Comparison of ENCODE assay signal across 20 cellular contexts in genomic region chr6:44660561-44661220, GRCh38.
A peak's percentile ranks its signal among the peaks of the same experiment; 100 is the strongest.
DNase-seq lines count a peak whose midpoint lies in the region; ATAC-seq and TF ChIP-seq lines count a peak whose summit lies in the region.
"Had no signal": no experiment of that assay in that cellular context is flagged by ENCODE, and none has a peak within 500 bp of the region (broad histone marks: within the 10 kb centered on the region; RNA-seq: fewer than 3 reads in every experiment).

No MANE protein-coding gene starts in this region.

- H4K8ac ChIP-seq in mesenchymal stem cell (ENCODE audit: low read length) = no peak overlapping the region

- H3K79me1 ChIP-seq in mesenchymal stem cell (replicated peaks; ENCODE audit: low read length, poor library complexity, severe bottlenecking) = no peaks in the 10 kb centered on the region

- H3K27ac ChIP-seq in breast epithelium = peak overlapping the region; percentile 52
- H3K27ac ChIP-seq in mesenchymal stem cell (ENCODE audit: low read length, poor library complexity, severe bottlenecking) = peak overlapping the region; percentile 88
- no peak overlapping the region for H3K27ac ChIP-seq in PC-3 (ENCODE audit: low read length)
- H3K27ac ChIP-seq in testis = no peak overlapping the region
- H3K27ac ChIP-seq: RWPE1, upper lobe of right lung had no signal

- H2BK12ac ChIP-seq in mesenchymal stem cell (ENCODE audit: low read length in 2 of 2) = no peak overlapping the region

- no peak overlapping the region for H3K14ac ChIP-seq in mesenchymal stem cell (ENCODE audit: low read length in 2 of 2)

- peaks cover 20% of the 10 kb centered on the region for H3K4me1 Mint-ChIP-seq in MCF 10A (ENCODE audit: insufficient read depth, unreplicated experiment)
- peaks cover 72% of the 10 kb centered on the region for H3K4me1 Mint-ChIP-seq in chondrocyte (ENCODE audit: low read depth)
- H3K4me1 Mint-ChIP-seq in type B pancreatic cell (ENCODE audit: unreplicated experiment) = peaks cover 56% of the 10 kb centered on the region
- H3K4me1 Mint-ChIP-seq: IgD-negative memory B cell, memory B cell had no signal

- DNase-seq in breast epithelium (ENCODE audit: low spot score in 2 of 2) (no peak), MCF 10A (ENCODE audit: unreplicated experiment) (no peak), chondrocyte (ENCODE audit: low spot score) (no peak), mesenchymal stem cell (no peak), type B pancreatic cell (ENCODE audit: extremely low spot score, unreplicated experiment) (no peak), PC-3 (no peak), testis (no peak), KBM-7 (no peak)
- DNase-seq: 8988T; activated CD4-positive, alpha-beta T cell treated with anti-CD3 and anti-CD28 coated beads for 36 hours; activated naive CD4-positive, alpha-beta T cell treated with anti-CD3 and anti-CD28 coated beads, Interleukin-2, amount 50 U/mL, for 16 hours; CD8-positive, alpha-beta T cell; H7; NCI-H1048; nucleus accumbens; stimulated activated CD4-positive, alpha-beta T cell treated with anti-CD3 and anti-CD28 coated beads, Interleukin-4, amount 100 ng/mL, for 4 hours had no signal

- TF ChIP-seq POLR2A in breast epithelium (IDR thresholded peaks at IDR 0.05) (no peak), testis (IDR thresholded peaks at IDR 0.05) (no peak)

- BruUV-seq in MCF 10A (replicated peaks; lab: Mats Ljungman, UMichigan) (no TSS peak), PC-3 (replicated peaks; lab: Mats Ljungman, UMichigan) (no TSS peak)

- H3K27me3 Mint-ChIP-seq in MCF 10A (ENCODE audit: insufficient read depth, unreplicated experiment) (no peaks in the 10 kb centered on the region), chondrocyte (ENCODE audit: low read depth) (no peaks in the 10 kb centered on the region), type B pancreatic cell (peaks cover 3% of the 10 kb centered on the region)
- H3K27me3 Mint-ChIP-seq: activated CD4-positive, alpha-beta T cell treated with anti-CD3 and anti-CD28 coated beads for 36 hours; IgD-negative memory B cell had no signal

- H3K9me3 Mint-ChIP-seq in MCF 10A (ENCODE audit: unreplicated experiment) = no peaks in the 10 kb centered on the region
- H3K9me3 Mint-ChIP-seq in chondrocyte (ENCODE audit: low read depth) = no peaks in the 10 kb centered on the region
- H3K9me3 Mint-ChIP-seq in type B pancreatic cell = no peaks in the 10 kb centered on the region

- no peak for TF ChIP-seq CTCF in breast epithelium (IDR thresholded peaks at IDR 0.05)
- TF ChIP-seq CTCF in MCF 10A (IDR thresholded peaks at IDR 0.05; ENCODE audit: unreplicated experiment) = no peak
- TF ChIP-seq CTCF in chondrocyte (IDR thresholded peaks at IDR 0.05) = no peak
- TF ChIP-seq CTCF in type B pancreatic cell (conservative IDR thresholded peaks at IDR 0.05) = no peak
- no peak for TF ChIP-seq CTCF in PC-3 (conservative IDR thresholded peaks at IDR 0.05; ENCODE audit: low read depth, low read length)
- TF ChIP-seq CTCF in testis (IDR thresholded peaks at IDR 0.05) = no peak

- no peak overlapping the region for H2BK15ac ChIP-seq in mesenchymal stem cell (ENCODE audit: low read depth, poor library complexity, severe bottlenecking)

- H3K23ac ChIP-seq in mesenchymal stem cell (ENCODE audit: low read length in 2 of 2) = no peak overlapping the region

- CTCF ChIA-PET in MCF 10A (lab: Yijun Ruan, JAX) (interaction anchor here (0.5 to 2.0 kb wide), 5 partner anchors 30 to 1270 kb away, joined by 3 to 4 read pairs (median 4); no protein-coding TSS in a partner anchor), PC-3 (lab: Charles Lee) (interaction anchor here (0.6 to 0.7 kb wide), 2 partner anchors 185 to 186 kb away, joined by 3 to 10 read pairs; no protein-coding TSS in a partner anchor)

- H3K4me3 Mint-ChIP-seq in MCF 10A (ENCODE audit: unreplicated experiment) = no peak overlapping the region
- H3K4me3 Mint-ChIP-seq in chondrocyte (ENCODE audit: unreplicated experiment) = no peak overlapping the region
- peak overlapping the region; percentile 65 for H3K4me3 Mint-ChIP-seq in type B pancreatic cell
- H3K4me3 Mint-ChIP-seq: activated CD4-positive, alpha-beta T cell treated with anti-CD3 and anti-CD28 coated beads for 36 hours; CD8-positive, alpha-beta T cell; IgD-negative memory B cell; memory B cell had no signal

- H3K27me3 ChIP-seq in breast epithelium = no peaks in the 10 kb centered on the region
- peaks cover 0 to 4% of the 10 kb centered on the region in 2 experiments for H3K27me3 ChIP-seq in mesenchymal stem cell (ENCODE audit: control insufficient read depth in 1 of 2, insufficient read depth in 1 of 2, low read length in 2 of 2)
- no peaks in the 10 kb centered on the region for H3K27me3 ChIP-seq in PC-3 (ENCODE audit: low read length)
- no peaks in the 10 kb centered on the region for H3K27me3 ChIP-seq in testis
- H3K27me3 ChIP-seq: upper lobe of right lung had no signal

- H3K18ac ChIP-seq in mesenchymal stem cell (ENCODE audit: low read depth in 1 of 2, low read length in 2 of 2) = no peak overlapping the region

- intact Hi-C loops in breast epithelium (cut with DNase I; ENCODE audit: low total_unique reads) = no loop called here
- intact Hi-C loops in MCF 10A (cut with micrococcal nuclease) = no loop called here
- intact Hi-C loops in PC-3 (cut with micrococcal nuclease) = no loop called here
- intact Hi-C loops in testis (cut with DNase I; ENCODE audit: low total_unique reads) = no loop called here

- no peak overlapping the region for H2BK120ac ChIP-seq in mesenchymal stem cell (ENCODE audit: low read depth, low read length)

- H3K4me3 ChIP-seq in breast epithelium = no peak overlapping the region
- no peak overlapping the region for H3K4me3 ChIP-seq in mesenchymal stem cell (ENCODE audit: insufficient read depth in 1 of 2, low read depth in 1 of 2, low read length in 2 of 2)
- no peak overlapping the region for H3K4me3 ChIP-seq in PC-3 (ENCODE audit: low read length)
- no peak overlapping the region for H3K4me3 ChIP-seq in testis
- H3K4me3 ChIP-seq: upper lobe of right lung had no signal

- no peak overlapping the region for H3K4ac ChIP-seq in mesenchymal stem cell (ENCODE audit: low read depth in 1 of 2, low read length in 2 of 2)

- H3K36me3 ChIP-seq in breast epithelium = no peaks in the 10 kb centered on the region
- H3K36me3 ChIP-seq in mesenchymal stem cell (ENCODE audit: control insufficient read depth in 1 of 2, insufficient read depth in 2 of 2, low read depth in 1 of 2, low read length in 2 of 2) = no peaks in the 10 kb centered on the region
- no peaks in the 10 kb centered on the region for H3K36me3 ChIP-seq in PC-3 (ENCODE audit: low read depth, low read length)
- no peaks in the 10 kb centered on the region for H3K36me3 ChIP-seq in testis (ENCODE audit: low read depth, missing control alignments)
- H3K36me3 ChIP-seq: upper lobe of right lung had no signal

- POLR2A ChIA-PET in MCF 10A (lab: Yijun Ruan, JAX) = interaction anchor here (1.0 kb wide), 1 partner anchor 1059 kb away, joined by 3 read pairs; no protein-coding TSS in a partner anchor
- POLR2A ChIA-PET in PC-3 (lab: Charles Lee; ENCODE audit: unreplicated experiment) = interaction anchor here (0.6 kb wide), 1 partner anchor 952 kb away, joined by 5 read pairs; no protein-coding TSS in a partner anchor

- H3K36me3 Mint-ChIP-seq in MCF 10A (ENCODE audit: insufficient read depth, unreplicated experiment) (peaks cover 6% of the 10 kb centered on the region), chondrocyte (ENCODE audit: low read depth) (no peaks in the 10 kb centered on the region), type B pancreatic cell (no peaks in the 10 kb centered on the region)
- H3K36me3 Mint-ChIP-seq: CD8-positive, alpha-beta T cell; IgD-negative memory B cell; memory B cell had no signal

- no peak for ATAC-seq in PC-3
- ATAC-seq: activated CD4-positive, alpha-beta T cell treated with anti-CD3 and anti-CD28 coated beads for 36 hours; CD8-positive, alpha-beta T cell; upper lobe of right lung had no signal

- no peak overlapping the region for H3K4me2 ChIP-seq in mesenchymal stem cell (ENCODE audit: low read length, poor library complexity, severe bottlenecking)
- H3K4me2 ChIP-seq in PC-3 (ENCODE audit: low read length) = no peak overlapping the region

- H4K20me1 ChIP-seq in PC-3 (ENCODE audit: low read length) = no peaks in the 10 kb centered on the region

- WGBS in mesenchymal stem cell = 75% methylated on average over 7 of the region's 9 CpGs
- WGBS in testis, 2 donors = 91 to 97% methylated on average over 8 to 9 of the region's 9 CpGs

- no peak overlapping the region for H2AFZ ChIP-seq in mesenchymal stem cell (ENCODE audit: low read depth, low read length)
- no peak overlapping the region for H2AFZ ChIP-seq in PC-3 (ENCODE audit: low read length)

- H4K91ac ChIP-seq in mesenchymal stem cell (ENCODE audit: low read length) = no peak overlapping the region

- H3K9me3 ChIP-seq in breast epithelium (no peaks in the 10 kb centered on the region), mesenchymal stem cell (ENCODE audit: control insufficient read depth, low read length) (no peaks in the 10 kb centered on the region), PC-3 (ENCODE audit: low read length) (no peaks in the 10 kb centered on the region), testis (no peaks in the 10 kb centered on the region)
- H3K9me3 ChIP-seq: upper lobe of right lung had no signal

- H2BK5ac ChIP-seq in mesenchymal stem cell (ENCODE audit: low read depth, low read length, poor library complexity, severe bottlenecking) = peak overlapping the region; percentile 34

- peak overlapping the region; percentile 81 for H2AK5ac ChIP-seq in mesenchymal stem cell (ENCODE audit: low read length, severe bottlenecking)

- peaks cover 0 to 10% of the 10 kb centered on the region in 2 donors for H3K4me1 ChIP-seq in breast epithelium
- peaks cover 42% of the 10 kb centered on the region for H3K4me1 ChIP-seq in mesenchymal stem cell (ENCODE audit: control insufficient read depth, insufficient read depth, low read depth, low read length)
- H3K4me1 ChIP-seq in PC-3 (ENCODE audit: insufficient read depth, low read length) = no peaks in the 10 kb centered on the region
- H3K4me1 ChIP-seq in testis = no peaks in the 10 kb centered on the region

- H3K9me2 ChIP-seq in PC-3 (replicated peaks; ENCODE audit: low read length) = no peaks in the 10 kb centered on the region

- H3K9ac ChIP-seq in mesenchymal stem cell (ENCODE audit: low read length) = no peak overlapping the region
- H3K9ac ChIP-seq in PC-3 (ENCODE audit: low read length) = no peak overlapping the region

- in situ Hi-C loops in KBM-7 (cut with MboI; ENCODE audit: low pct_unique_long_range_greater_than_20kb, low sequenced_read_pairs) = loop anchor here (25.0 kb wide), 1 partner anchor 752 kb away; no protein-coding TSS in a partner anchor

- H3F3A ChIP-seq in PC-3 (ENCODE audit: low read length, unreplicated experiment) = no peaks in the 10 kb centered on the region

- no peaks in the 10 kb centered on the region for H3K79me2 ChIP-seq in PC-3 (ENCODE audit: low read length)

- H3K27ac Mint-ChIP-seq in MCF 10A (ENCODE audit: low read depth, unreplicated experiment) (no peak overlapping the region), chondrocyte (ENCODE audit: unreplicated experiment) (peak overlapping the region; percentile 55), type B pancreatic cell (peak overlapping the region; percentile 84)
- H3K27ac Mint-ChIP-seq: activated CD4-positive, alpha-beta T cell treated with anti-CD3 and anti-CD28 coated beads for 36 hours; CD8-positive, alpha-beta T cell; IgD-negative memory B cell; memory B cell had no signal

Comparison
In these comparisons a context has a peak if more than half of its experiments do, and no peak if none do; other contexts are left out.
1. H3K27ac ChIP-seq: peak in breast epithelium (2 of 2) and mesenchymal stem cell (single experiment); none in PC-3 (single experiment) and testis (0 of 2).